28 cellular contexts compared by ENCODE assay signal in genomic region chr19:31578326-31578725, GRCh38.
"Had no signal": no experiment of that assay in that cellular context is flagged by ENCODE, and none has a peak within 500 bp of the region (broad histone marks: within the 10 kb centered on the region; RNA-seq: fewer than 3 reads in every experiment).

No MANE protein-coding gene starts in this region.

- H3K4me1 Mint-ChIP-seq: activated B cell treated with CpG ODN at 0.5 μM for 24 hours had no signal

- H3K27ac Mint-ChIP-seq: activated B cell treated with CpG ODN at 0.5 μM for 24 hours; activated CD4-positive, alpha-beta memory T cell treated with anti-CD3 and anti-CD28 coated beads for 36 hours; activated naive CD4-positive, alpha-beta T cell treated with anti-CD3 and anti-CD28 coated beads for 36 hours; activated naive CD4-positive, alpha-beta T cell treated with anti-CD3 and anti-CD28 coated beads, Interleukin-2, amount 50 U/mL, for 72 hours; activated T-helper 1 cell treated with anti-CD3 and anti-CD28 coated beads, Interleukin-12 subunit alpha, Interleukin-12 subunit beta, Interleukin-2, Interleukin-4 antibody, amounts not matched to agents 30 ng/mL and 10 ng/mL and 1 ng/mL, durations not matched to agents 14 hours and 24 hours and 36 hours had no signal

- H3K4me3 ChIP-seq: adrenal gland, body of pancreas, breast epithelium, SJCRH30, SK-N-MC had no signal

- ATAC-seq: activated naive CD4-positive, alpha-beta T cell treated with anti-CD3 and anti-CD28 coated beads, Interleukin-2, amount 50 U/mL, for 72 hours; activated T-cell treated with anti-CD3 and anti-CD28 coated beads, Interleukin-2, amount 50 U/mL, for 4 hours; body of pancreas; Panc1 had no signal

- H3K27me3 Mint-ChIP-seq: activated B cell treated with CpG ODN at 0.5 μM for 24 hours had no signal

- H3K4me3 Mint-ChIP-seq: activated B cell treated with CpG ODN at 0.5 μM for 24 hours; activated CD4-positive, alpha-beta memory T cell treated with anti-CD3 and anti-CD28 coated beads for 36 hours; activated naive CD4-positive, alpha-beta T cell treated with anti-CD3 and anti-CD28 coated beads for 36 hours; activated T-cell treated with anti-CD3 and anti-CD28 coated beads, Interleukin-2, amount 50 U/mL, for 4 hours; activated T-helper 1 cell treated with anti-CD3 and anti-CD28 coated beads, Interleukin-12 subunit alpha, Interleukin-12 subunit beta, Interleukin-2, Interleukin-4 antibody, amounts not matched to agents 30 ng/mL and 10 ng/mL and 1 ng/mL, durations not matched to agents 14 hours and 24 hours and 36 hours had no signal

- H3K27ac ChIP-seq: adrenal gland, body of pancreas, breast epithelium, KMS-11, SJCRH30, SK-N-MC, VCaP had no signal

- H3K4me1 ChIP-seq: adrenal gland, body of pancreas, breast epithelium had no signal

- H3K36me3 Mint-ChIP-seq: activated CD4-positive, alpha-beta memory T cell treated with anti-CD3 and anti-CD28 coated beads for 36 hours; activated naive CD4-positive, alpha-beta T cell treated with anti-CD3 and anti-CD28 coated beads, Interleukin-2, amount 50 U/mL, for 72 hours had no signal

- DNase-seq: activated B cell treated with CpG ODN at 0.5 μM for 24 hours; activated CD4-positive, alpha-beta memory T cell treated with anti-CD3 and anti-CD28 coated beads for 36 hours; activated CD4-positive, alpha-beta T cell treated with anti-CD3 and anti-CD28 coated beads for 4 hours; activated CD4-positive, alpha-beta T cell treated with anti-CD3 and anti-CD28 coated beads, Interleukin-2, amount 50 U/mL, for 1 hour; activated CD4-positive, CD25-positive, alpha-beta regulatory T cell treated with anti-CD3 and anti-CD28 coated beads, Interleukin-2, amount 50 U/mL, for 72 hours; activated CD8-positive, alpha-beta memory T cell treated with anti-CD3 and anti-CD28 coated beads, Interleukin-2, amount 50 U/mL, for 4 hours; activated gamma-delta T cell treated with Interleukin-2 at 50 U/mL for 16 hours; activated naive CD4-positive, alpha-beta T cell treated with anti-CD3 and anti-CD28 coated beads for 36 hours; activated T-cell treated with anti-CD3 and anti-CD28 coated beads for 4 hours; activated T-cell treated with anti-CD3 and anti-CD28 coated beads, Interleukin-2, amount 50 U/mL, for 4 hours; adrenal gland; body of pancreas; MM.1S; NCI-H1092; NCI-H1436 treated with DMSO at 0.1 percent for 48 hours; NCI-H1694 treated with DMSO at 0.1 percent for 48 hours; NCI-H2029; NCI-H345; NCI-H524 treated with DMSO at 0.1 percent for 48 hours; SHP77; SJCRH30 had no signal

- H3K9me3 Mint-ChIP-seq: activated B cell treated with CpG ODN at 0.5 μM for 24 hours; activated CD4-positive, alpha-beta memory T cell treated with anti-CD3 and anti-CD28 coated beads for 36 hours; activated naive CD4-positive, alpha-beta T cell treated with anti-CD3 and anti-CD28 coated beads for 36 hours; activated naive CD4-positive, alpha-beta T cell treated with anti-CD3 and anti-CD28 coated beads, Interleukin-2, amount 50 U/mL, for 72 hours; activated T-cell treated with anti-CD3 and anti-CD28 coated beads, Interleukin-2, amount 50 U/mL, for 4 hours; activated T-helper 1 cell treated with anti-CD3 and anti-CD28 coated beads, Interleukin-12 subunit alpha, Interleukin-12 subunit beta, Interleukin-2, Interleukin-4 antibody, amounts not matched to agents 30 ng/mL and 10 ng/mL and 1 ng/mL, durations not matched to agents 14 hours and 24 hours and 36 hours had no signal

- H3K27me3 ChIP-seq: body of pancreas, breast epithelium, SJCRH30 had no signal

- H3K4me2 ChIP-seq: KMS-11 had no signal

- H3K36me3 ChIP-seq: adrenal gland, breast epithelium, SJCRH30 had no signal
